ENCODE assay signal across 8 cellular contexts in the genomic region with DNA sequence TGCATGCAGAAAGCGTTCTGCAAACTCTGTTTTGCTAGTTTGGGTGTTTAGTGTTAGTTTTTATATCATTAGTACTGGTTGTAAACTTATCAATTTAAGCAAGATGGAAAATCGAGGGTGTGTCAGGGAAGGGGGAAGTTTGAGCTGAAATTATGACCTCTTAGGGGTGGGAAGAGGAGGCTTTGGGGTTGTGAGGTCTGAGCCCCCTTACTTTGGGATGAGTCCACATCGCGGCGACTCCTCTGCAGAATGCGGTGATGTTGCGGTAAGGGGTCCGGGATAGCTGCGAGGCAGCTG. TPM values are rescaled to one million over a fixed set of nuclear protein-coding genes. Genes with fewer than 3 reads are reported as not detected.
DNase-seq lines count a peak whose midpoint lies in the region; ATAC-seq, FAIRE-seq and TF ChIP-seq lines count a peak whose summit lies in the region.
"Had no signal": no experiment of that assay in that cellular context is flagged by ENCODE, and none has a peak within 500 bp of the region (broad histone marks: within the 10 kb centered on the region; RNA-seq: fewer than 3 reads in every experiment).

No MANE protein-coding gene starts in this region.

- 37 to 40% methylated on average over 1 to 6 of the region's 9 CpGs for WGBS in gastroesophageal sphincter (ENCODE audit: low coverage in 1 of 2), 2 donors
- 14 to 21% methylated on average over 9 of the region's 9 CpGs for WGBS in lower leg skin, 2 donors

- no peak overlapping the region for H3K9ac ChIP-seq in OCI-LY1 (ENCODE audit: low read length)
- no peak overlapping the region for H3K9ac ChIP-seq in endothelial cell of umbilical vein (replicated peaks; ENCODE audit: extremely low read depth, insufficient read depth, low read length)

- no peaks in the 10 kb centered on the region for H3K9me3 ChIP-seq in OCI-LY1 (ENCODE audit: low read length)
- no peaks in the 10 kb centered on the region for H3K9me3 ChIP-seq in endothelial cell of umbilical vein (replicated peaks; ENCODE audit: control insufficient read depth, insufficient read depth, low read length)
- H3K9me3 ChIP-seq in gastroesophageal sphincter: no peaks in the 10 kb centered on the region

- DNase-seq in endothelial cell of umbilical vein (ENCODE audit: low read depth, low spot score) (no peak), lower leg skin (ENCODE audit: low spot score in 2 of 2) (no peak), NCI-H2081 (lab: John Stamatoyannopoulos, UW) (no peak)

- H2AFZ ChIP-seq in OCI-LY1 (ENCODE audit: low read length) (no peak overlapping the region), endothelial cell of umbilical vein (ENCODE audit: low read depth, low read length) (no peak overlapping the region)

- H3K79me2 ChIP-seq in OCI-LY1 (ENCODE audit: insufficient read depth, low read length): peaks cover 8% of the 10 kb centered on the region; the same call in 1 of the 2 replicates
- H3K79me2 ChIP-seq in endothelial cell of umbilical vein (ENCODE audit: control insufficient read depth, insufficient read depth, low read length): peaks cover 10% of the 10 kb centered on the region

- TF ChIP-seq POLR2A in endothelial cell of umbilical vein (IDR thresholded peaks at IDR 0.05; ENCODE audit: low read depth, low read length) (no peak), gastroesophageal sphincter (IDR thresholded peaks at IDR 0.05) (no peak), lower leg skin (IDR thresholded peaks at IDR 0.05) (no peak)

- TSS peak; percentile 100 for BruUV-seq in endothelial cell of umbilical vein (replicated peaks; lab: Mats Ljungman, UMichigan)

- no peak for FAIRE-seq in endothelial cell of umbilical vein (lab: Jason Lieb, UNC)

- H3K4me2 ChIP-seq in OCI-LY1 (ENCODE audit: low read length) (peak overlapping the region; percentile 23), endothelial cell of umbilical vein (ENCODE audit: insufficient read depth, low read length) (no peak overlapping the region)

- ATAC-seq in GM21381 (IDR thresholded peaks at IDR 0.05; ENCODE audit: unreplicated experiment) (peak; percentile 5), gastroesophageal sphincter (no peak)

- no peaks in the 10 kb centered on the region for H3K27me3 ChIP-seq in OCI-LY1 (ENCODE audit: insufficient read depth, low read length)
- H3K27me3 ChIP-seq in endothelial cell of umbilical vein (ENCODE audit: control insufficient read depth in 2 of 2, insufficient read depth in 2 of 2, low read length in 2 of 2): no peaks in the 10 kb centered on the region
- H3K27me3 ChIP-seq in gastroesophageal sphincter: no peaks in the 10 kb centered on the region
- H3K27me3 ChIP-seq: foreskin keratinocyte had no signal

- peak overlapping the region; percentile 20 for H3K4me3 ChIP-seq in OCI-LY1 (ENCODE audit: low read depth, low read length, poor library complexity, severe bottlenecking)
- no peak overlapping the region for H3K4me3 ChIP-seq in endothelial cell of umbilical vein (replicated peaks in 1 of 3; ENCODE audit: insufficient read depth in 1 of 3, low read depth in 1 of 3, low read length in 3 of 3)
- H3K4me3 ChIP-seq in skin epidermis: peak overlapping the region in 5 of 7 experiments; percentile 68 to 97 (median 81)
- H3K4me3 ChIP-seq in gastroesophageal sphincter: peak overlapping the region in 1 of 2 donors; percentile 98
- no peak overlapping the region for H3K4me3 ChIP-seq in lower leg skin (ENCODE audit: low read depth, poor library complexity, severe bottlenecking)

- intact Hi-C loops in endothelial cell of umbilical vein (cut with micrococcal nuclease): loop anchor here (1.0 to 5.0 kb wide), 5 partner anchors 18 to 104 kb away; partner anchors contain the start of genes DAZAP1 and GAMT
- intact Hi-C loops in lower leg skin (cut with DNase I; ENCODE audit: low total_unique reads): no loop called here

- H4K20me1 ChIP-seq in OCI-LY1 (ENCODE audit: insufficient read depth, low read length): no peaks in the 10 kb centered on the region
- no peaks in the 10 kb centered on the region for H4K20me1 ChIP-seq in endothelial cell of umbilical vein (replicated peaks; ENCODE audit: control insufficient read depth, extremely low read depth, insufficient read depth, low read length)

- H3K4me1 ChIP-seq in OCI-LY1 (ENCODE audit: insufficient read depth, low read length, severe bottlenecking) (peaks cover 7% of the 10 kb centered on the region), endothelial cell of umbilical vein (ENCODE audit: control insufficient read depth, extremely low read depth, insufficient read depth, low read length) (peaks cover 7% of the 10 kb centered on the region), gastroesophageal sphincter (peaks cover 0 to 49% (median 12%) of the 10 kb centered on the region in 3 donors)
- H3K4me1 ChIP-seq: foreskin keratinocyte had no signal

- H3K9me2 ChIP-seq in OCI-LY1 (ENCODE audit: low read depth, low read length): no peaks in the 10 kb centered on the region

- H3K9me1 ChIP-seq in endothelial cell of umbilical vein (replicated peaks; ENCODE audit: control insufficient read depth, extremely low read depth, insufficient read depth, low read length): no peaks in the 10 kb centered on the region

- H3K27ac ChIP-seq in OCI-LY1 (ENCODE audit: low read depth, low read length, poor library complexity, severe bottlenecking) (no peak overlapping the region), endothelial cell of umbilical vein (ENCODE audit: insufficient read depth, low read depth, low read length) (no peak overlapping the region), skin epidermis (peak overlapping the region in 2 of 21 experiments; percentile 91 to 95), gastroesophageal sphincter (peak overlapping the region in 2 of 4 donors; percentile 92 to 93)

- POLR2A ChIA-PET in endothelial cell of umbilical vein (lab: Charles Lee): interaction anchor here (1.0 kb wide), 1 partner anchor 28 kb away, joined by 6 read pairs; a partner anchor contains a TSS

- no peaks in the 10 kb centered on the region for H3F3A ChIP-seq in OCI-LY1 (ENCODE audit: insufficient read depth, low read length)

- no peak for TF ChIP-seq EP300 in gastroesophageal sphincter (IDR thresholded peaks at IDR 0.05)

- CTCF ChIA-PET in endothelial cell of umbilical vein (lab: Charles Lee): interaction anchor here (0.7 to 0.9 kb wide), 5 partner anchors 12 to 138 kb away, joined by 3 to 6 read pairs (median 4); no protein-coding TSS in a partner anchor

- H3K36me3 ChIP-seq in OCI-LY1 (ENCODE audit: insufficient read depth, low read length) (peaks cover 9% of the 10 kb centered on the region), endothelial cell of umbilical vein (ENCODE audit: control insufficient read depth in 2 of 2, extremely low read depth in 1 of 2, insufficient read depth in 2 of 2, low read length in 2 of 2) (peaks cover 0 to 2% of the 10 kb centered on the region in 2 experiments), gastroesophageal sphincter (peaks cover 0 to 31% of the 10 kb centered on the region in 2 donors)

- no peak; the same call in 1 of the 2 replicates for TF ChIP-seq CTCF in OCI-LY1 (IDR thresholded peaks at IDR 0.05; ENCODE audit: low read length)
- TF ChIP-seq CTCF in endothelial cell of umbilical vein (IDR thresholded peaks at IDR 0.05; ENCODE audit: extremely low read depth in 1 of 2, insufficient read depth in 1 of 2, low read depth in 1 of 2, low read length in 2 of 2): no peak
- no peak for TF ChIP-seq CTCF in gastroesophageal sphincter (IDR thresholded peaks at IDR 0.05)
- no peak for TF ChIP-seq CTCF in lower leg skin (IDR thresholded peaks at IDR 0.05)

- dilution Hi-C loops in endothelial cell of umbilical vein (cut with MboI; ENCODE audit: extremely low pct_ligation_motif_present, low sequenced_read_pairs): no loop called here

RNA-seq across cellular contexts. Expression of gene NDUFS7, which starts 0.7 kb away (rescaled TPM):
- total RNA-seq in endothelial cell of umbilical vein (95.8 and 101 TPM in 2 replicates), gastroesophageal sphincter (100 to 1,000 TPM in 1 of 4 donors, 10 to 100 TPM in 3; 77.7 to 106 (median 86.1) TPM), lower leg skin (100 to 1,000 TPM; 108 to 217 (median 128) TPM)
- 224 and 352 TPM in 2 replicates for polyA plus RNA-seq in endothelial cell of umbilical vein
- 111 and 137 TPM in 2 replicates for polyA plus RNA-seq in endothelial cell of umbilical vein (2011; cell fraction: cytosol; rRNA removed)
- polyA plus RNA-seq in endothelial cell of umbilical vein (2011; cell fraction: nucleus; rRNA removed): 63.3 and 66.9 TPM in 2 replicates
- 59.2 and 90.6 TPM in 2 replicates for polyA plus RNA-seq in endothelial cell of umbilical vein (2012)
- polyA minus RNA-seq in endothelial cell of umbilical vein: 31.8 and 37.6 TPM in 2 replicates
- polyA minus RNA-seq in endothelial cell of umbilical vein (2011; cell fraction: cytosol; rRNA and poly(A)+ RNA removed): 142 TPM
- polyA minus RNA-seq in endothelial cell of umbilical vein (2011; cell fraction: nucleus; rRNA and poly(A)+ RNA removed): 14.0 and 19.4 TPM in 2 replicates

RNA-seq across cellular contexts. Expression of gene GAMT, which starts 18.4 kb away (rescaled TPM):
- total RNA-seq in endothelial cell of umbilical vein (20.0 and 22.1 TPM in 2 replicates), gastroesophageal sphincter (10 to 100 TPM; 10.4 to 14.7 (median 10.9) TPM), lower leg skin (10 to 100 TPM; 33.8 to 72.0 (median 46.0) TPM)
- 36.9 and 46.8 TPM in 2 replicates for polyA plus RNA-seq in endothelial cell of umbilical vein
- polyA plus RNA-seq in endothelial cell of umbilical vein (2011; cell fraction: cytosol; rRNA removed): 18.4 and 26.8 TPM in 2 replicates
- 10.2 and 11.8 TPM in 2 replicates for polyA plus RNA-seq in endothelial cell of umbilical vein (2011; cell fraction: nucleus; rRNA removed)
- polyA plus RNA-seq in endothelial cell of umbilical vein (2012): 22.2 and 26.2 TPM in 2 replicates
- 14.3 and 21.7 TPM in 2 replicates for polyA minus RNA-seq in endothelial cell of umbilical vein
- polyA minus RNA-seq in endothelial cell of umbilical vein (2011; cell fraction: cytosol; rRNA and poly(A)+ RNA removed): 24.1 TPM
- 2.8 and 4.5 TPM in 2 replicates for polyA minus RNA-seq in endothelial cell of umbilical vein (2011; cell fraction: nucleus; rRNA and poly(A)+ RNA removed)

RNA-seq across cellular contexts. Expression of gene DAZAP1, which starts 24.4 kb away (rescaled TPM):
- total RNA-seq in endothelial cell of umbilical vein: 177 and 187 TPM in 2 replicates
- polyA plus RNA-seq in endothelial cell of umbilical vein: 50.1 and 51.5 TPM in 2 replicates
- 56.8 and 65.7 TPM in 2 replicates for polyA plus RNA-seq in endothelial cell of umbilical vein (2011; cell fraction: cytosol; rRNA removed)
- polyA plus RNA-seq in endothelial cell of umbilical vein (2011; cell fraction: nucleus; rRNA removed): 116 and 136 TPM in 2 replicates
- polyA plus RNA-seq in endothelial cell of umbilical vein (2012): 91.7 and 104 TPM in 2 replicates
- 49.1 and 54.8 TPM in 2 replicates for polyA minus RNA-seq in endothelial cell of umbilical vein
- polyA minus RNA-seq in endothelial cell of umbilical vein (2011; cell fraction: cytosol; rRNA and poly(A)+ RNA removed): 45.0 TPM
- 41.7 and 45.9 TPM in 2 replicates for polyA minus RNA-seq in endothelial cell of umbilical vein (2011; cell fraction: nucleus; rRNA and poly(A)+ RNA removed)
- total RNA-seq in gastroesophageal sphincter: 10 to 100 TPM; 45.3 to 75.4 (median 64.0) TPM
- 10 to 100 TPM; 28.6 to 60.5 (median 48.2) TPM for total RNA-seq in lower leg skin

RNA-seq across cellular contexts. Expression of gene RPS15, which starts 55.2 kb away (rescaled TPM):
- 1,260 and 1,287 TPM in 2 replicates for total RNA-seq in endothelial cell of umbilical vein
- polyA plus RNA-seq in endothelial cell of umbilical vein: 2,646 and 3,270 TPM in 2 replicates
- polyA plus RNA-seq in endothelial cell of umbilical vein (2011; cell fraction: cytosol; rRNA removed): 2,566 and 2,596 TPM in 2 replicates
- polyA plus RNA-seq in endothelial cell of umbilical vein (2011; cell fraction: nucleus; rRNA removed): 642 and 652 TPM in 2 replicates
- 1,687 and 2,164 TPM in 2 replicates for polyA plus RNA-seq in endothelial cell of umbilical vein (2012)
- polyA minus RNA-seq in endothelial cell of umbilical vein: 334 and 411 TPM in 2 replicates
- 1,670 TPM for polyA minus RNA-seq in endothelial cell of umbilical vein (2011; cell fraction: cytosol; rRNA and poly(A)+ RNA removed)
- polyA minus RNA-seq in endothelial cell of umbilical vein (2011; cell fraction: nucleus; rRNA and poly(A)+ RNA removed): 86.6 and 136 TPM in 2 replicates
- 1,000 to 10,000 TPM; 1,291 to 3,466 (median 2,344) TPM for total RNA-seq in gastroesophageal sphincter
- 1,000 to 10,000 TPM; 2,226 to 7,190 (median 4,396) TPM for total RNA-seq in lower leg skin

Comparison
In these comparisons a context has a peak if more than half of its experiments do, and no peak if none do; other contexts are left out.
1. H3K4me3 ChIP-seq: peak in OCI-LY1 (single experiment) and skin epidermis (5 of 7); none in endothelial cell of umbilical vein (0 of 3) and lower leg skin (single experiment).